In genomic region chr15:48221885-48222284, GRCh38 we compare ENCODE assay signal across 19 cellular contexts.
DNase-seq lines count a peak whose midpoint lies in the region; ATAC-seq and TF ChIP-seq lines count a peak whose summit lies in the region.
"Had no signal": no experiment of that assay in that cellular context is flagged by ENCODE, and none has a peak within 500 bp of the region (broad histone marks: within the 10 kb centered on the region; RNA-seq: fewer than 3 reads in every experiment).

No MANE protein-coding gene starts in this region.

- H3K27me3 Mint-ChIP-seq in T-helper 2 cell treated with Interferon-gamma antibody and Interleukin-4, amounts not matched to agents 5 μg/mL and 100 μg/mL, for 36 hours (ENCODE audit: low read depth), result peaks cover 12% of the 10 kb centered on the region

- no peak for ATAC-seq in HG03565 (IDR thresholded peaks at IDR 0.05; ENCODE audit: unreplicated experiment)
- ATAC-seq: activated CD4-positive, CD25-positive, alpha-beta regulatory T cell treated with anti-CD3 and anti-CD28 coated beads, Interleukin-2, amount 50 U/mL, for 24 hours; activated T-cell treated with anti-CD3 and anti-CD28 coated beads, Interleukin-2, amount 50 U/mL, for 72 hours; left lobe of liver; naive thymus-derived CD8-positive, alpha-beta T cell; right cardiac atrium; SK-N-SH treated with all-trans-retinoic acid at 6 μM for 48 hours had no signal

- no peaks in the 10 kb centered on the region for H3K9me3 Mint-ChIP-seq in T-helper 2 cell treated with Interferon-gamma antibody and Interleukin-4, amounts not matched to agents 5 μg/mL and 100 μg/mL, for 36 hours
- H3K9me3 Mint-ChIP-seq: activated naive CD4-positive, alpha-beta T cell treated with anti-CD3 and anti-CD28 coated beads, Interleukin-2, amount 50 U/mL, for 24 hours; activated T-cell treated with anti-CD3 and anti-CD28 coated beads, Interleukin-2, amount 50 U/mL, for 72 hours; naive thymus-derived CD8-positive, alpha-beta T cell had no signal

- H3K27ac Mint-ChIP-seq in T-helper 2 cell treated with Interferon-gamma antibody and Interleukin-4, amounts not matched to agents 5 μg/mL and 100 μg/mL, for 36 hours, result no peak overlapping the region
- H3K27ac Mint-ChIP-seq: activated naive CD4-positive, alpha-beta T cell treated with anti-CD3 and anti-CD28 coated beads, Interleukin-2, amount 50 U/mL, for 24 hours; activated T-cell treated with anti-CD3 and anti-CD28 coated beads, Interleukin-2, amount 50 U/mL, for 72 hours; brain; naive thymus-derived CD8-positive, alpha-beta T cell had no signal

- TF ChIP-seq CTCF in AG10803 (conservative IDR thresholded peaks at IDR 0.05; ENCODE audit: low read length) (no peak), fibroblast of mammary gland (conservative IDR thresholded peaks at IDR 0.05; ENCODE audit: control insufficient read depth, insufficient read depth, low read depth, low read length) (no peak)

- DNase-seq in AG10803 (ENCODE audit: low read depth) (peak; percentile 15), NCI-H1048 (lab: John Stamatoyannopoulos, UW) (peak; percentile 8), NCI-H526 (lab: John Stamatoyannopoulos, UW) (peak; percentile 52 to 73), fibroblast of mammary gland (ENCODE audit: low read depth) (peak; percentile 8), NCI-H2171 treated with DMSO at 0.1 percent for 48 hours (lab: John Stamatoyannopoulos, UW) (no peak)
- no peak for DNase-seq in T-helper 2 cell treated with Interferon-gamma antibody and Interleukin-4, amounts not matched to agents 5 μg/mL and 100 μg/mL, for 36 hours (ENCODE audit: low spot score)
- DNase-seq in stimulated activated CD4-positive, alpha-beta T cell treated with anti-CD3 and anti-CD28 coated beads, Interleukin-4, amount 100 ng/mL, for 24 hours, result no peak
- DNase-seq: activated T-cell treated with anti-CD3 and anti-CD28 coated beads, Interleukin-2, amount 50 U/mL, for 72 hours; head of caudate nucleus; KBM-7; naive thymus-derived CD8-positive, alpha-beta T cell; right cardiac atrium; T1000 had no signal

- no peak overlapping the region for H3K4me3 Mint-ChIP-seq in T-helper 2 cell treated with Interferon-gamma antibody and Interleukin-4, amounts not matched to agents 5 μg/mL and 100 μg/mL, for 36 hours
- H3K4me3 Mint-ChIP-seq: activated naive CD4-positive, alpha-beta T cell treated with anti-CD3 and anti-CD28 coated beads, Interleukin-2, amount 50 U/mL, for 24 hours; activated T-cell treated with anti-CD3 and anti-CD28 coated beads, Interleukin-2, amount 50 U/mL, for 72 hours; naive thymus-derived CD8-positive, alpha-beta T cell had no signal

- H3K4me3 ChIP-seq in AG10803 (ENCODE audit: low read length) (no peak overlapping the region), fibroblast of mammary gland (ENCODE audit: control insufficient read depth, low read depth, low read length) (no peak overlapping the region)

- H3K36me3 Mint-ChIP-seq in T-helper 2 cell treated with Interferon-gamma antibody and Interleukin-4, amounts not matched to agents 5 μg/mL and 100 μg/mL, for 36 hours (ENCODE audit: low read depth), result no peaks in the 10 kb centered on the region
- H3K36me3 Mint-ChIP-seq: activated naive CD4-positive, alpha-beta T cell treated with anti-CD3 and anti-CD28 coated beads, Interleukin-2, amount 50 U/mL, for 24 hours; brain; naive thymus-derived CD8-positive, alpha-beta T cell had no signal

- H3K4me1 Mint-ChIP-seq in T-helper 2 cell treated with Interferon-gamma antibody and Interleukin-4, amounts not matched to agents 5 μg/mL and 100 μg/mL, for 36 hours (ENCODE audit: low read depth), result no peaks in the 10 kb centered on the region
- H3K4me1 Mint-ChIP-seq: activated naive CD4-positive, alpha-beta T cell treated with anti-CD3 and anti-CD28 coated beads, Interleukin-2, amount 50 U/mL, for 24 hours; brain; naive thymus-derived CD8-positive, alpha-beta T cell had no signal

Comparison
In these comparisons a context has a peak if more than half of its experiments do, and no peak if none do; other contexts are left out.
1. DNase-seq: peak in AG10803 (single experiment), NCI-H1048 (single experiment), NCI-H526 (2 of 2) and fibroblast of mammary gland (single experiment); none in T-helper 2 cell treated with Interferon-gamma antibody and Interleukin-4, amounts not matched to agents 5 μg/mL and 100 μg/mL, for 36 hours (single experiment), NCI-H2171 treated with DMSO at 0.1 percent for 48 hours (single experiment) and stimulated activated CD4-positive, alpha-beta T cell treated with anti-CD3 and anti-CD28 coated beads, Interleukin-4, amount 100 ng/mL, for 24 hours (single experiment).